ENCODE assay signal across 13 cellular contexts in the genomic region with DNA sequence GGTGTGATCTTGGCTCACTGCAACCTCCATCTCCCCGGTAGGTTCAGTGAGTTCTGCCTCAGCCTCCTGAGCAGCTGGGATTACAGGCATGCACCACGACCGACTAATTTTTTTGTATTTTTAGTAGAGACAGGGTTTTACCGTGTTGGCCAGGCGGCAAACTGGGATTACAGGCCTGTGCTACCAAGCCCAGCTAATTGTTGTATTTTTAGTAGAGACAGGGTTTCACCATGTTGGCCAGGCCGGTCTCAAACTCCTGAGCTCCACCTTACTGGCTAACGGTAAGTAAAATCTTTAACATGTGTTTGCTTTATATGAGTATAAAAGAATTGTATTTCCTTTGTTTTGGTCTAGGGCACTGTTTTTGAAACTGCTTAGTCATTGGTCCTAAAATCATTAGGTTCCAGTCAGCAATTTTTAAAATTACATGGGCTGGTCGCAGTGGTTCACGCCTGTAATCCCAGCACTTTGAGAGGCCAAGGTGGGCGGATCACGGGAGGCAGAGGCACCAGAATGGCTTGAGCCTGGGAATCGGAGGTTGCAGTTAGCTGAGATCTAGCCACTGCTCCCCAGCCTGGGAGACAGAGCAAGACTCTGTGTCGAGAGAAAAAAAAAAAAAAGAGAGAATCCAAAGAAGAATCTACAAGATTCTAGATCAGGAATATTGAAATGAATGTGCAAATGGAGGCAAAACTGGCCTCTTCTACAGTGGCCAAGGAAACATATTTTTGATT. TPM values are rescaled to one million over a fixed set of nuclear protein-coding genes. Genes with fewer than 3 reads are reported as not detected.
A peak's percentile ranks its signal among the peaks of the same experiment; 100 is the strongest.
DNase-seq lines count a peak whose midpoint lies in the region; ATAC-seq and TF ChIP-seq lines count a peak whose summit lies in the region.
"Had no signal": no experiment of that assay in that cellular context is flagged by ENCODE, and none has a peak within 500 bp of the region (broad histone marks: within the 10 kb centered on the region; RNA-seq: fewer than 3 reads in every experiment).

No MANE protein-coding gene starts in this region.

- peaks cover 0 to 5% of the 10 kb centered on the region in 2 donors for H3K4me1 ChIP-seq in breast epithelium
- peaks cover 6% of the 10 kb centered on the region for H3K4me1 ChIP-seq in SJCRH30
- H3K4me1 ChIP-seq in suprapubic skin: peaks cover 45% of the 10 kb centered on the region
- H3K4me1 ChIP-seq: BE2C had no signal

- 62% methylated on average over 13 of the region's 13 CpGs for WGBS in suprapubic skin

- peaks cover 24% of the 10 kb centered on the region for H3K4me1 Mint-ChIP-seq in MCF 10A (ENCODE audit: insufficient read depth, unreplicated experiment)

- POLR2A ChIA-PET in MCF 10A (lab: Yijun Ruan, JAX): interaction anchor here (0.5 to 2.9 kb wide), 14 partner anchors 9 to 312 kb away, joined by 3 to 25 read pairs (median 4); a partner anchor contains a TSS

- CTCF ChIA-PET in MCF 10A (lab: Yijun Ruan, JAX): interaction anchor here (1.0 to 4.1 kb wide), 4 partner anchors 9 to 112 kb away, joined by 3 to 26 read pairs (median 12); no protein-coding TSS in a partner anchor

- no peaks in the 10 kb centered on the region for H3K27me3 Mint-ChIP-seq in MCF 10A (ENCODE audit: insufficient read depth, unreplicated experiment)
- H3K27me3 Mint-ChIP-seq: stimulated activated memory B cell treated with anti-CD40 and anti-IgM and Interleukin-4, amounts not matched to agents 10 μg/mL and 1 μg/mL and 100 μg/mL, for 72 hours had no signal

- DNase-seq in MCF 10A (ENCODE audit: unreplicated experiment) (peak; percentile 42), breast epithelium (ENCODE audit: low spot score in 2 of 2) (no peak), SJCRH30 (no peak), suprapubic skin (ENCODE audit: low spot score in 2 of 2) (no peak), putamen (ENCODE audit: low spot score) (no peak), islet precursor cell (no peak)
- DNase-seq: activated naive CD4-positive, alpha-beta T cell treated with anti-CD3 and anti-CD28 coated beads, Interleukin-2, amount 50 U/mL, for 16 hours; BE2C; midbrain; stimulated activated CD4-positive, alpha-beta T cell treated with anti-CD3 and anti-CD28 coated beads, Interleukin-4, amount 100 ng/mL, for 1 hour had no signal

- BruUV-seq in MCF 10A (replicated peaks; lab: Mats Ljungman, UMichigan): TSS peak; percentile 72

- intact Hi-C loops in MCF 10A (cut with micrococcal nuclease): no loop called here
- intact Hi-C loops in breast epithelium (cut with DNase I; ENCODE audit: low total_unique reads): no loop called here

- H3K4me3 ChIP-seq in breast epithelium (no peak overlapping the region), SJCRH30 (no peak overlapping the region), suprapubic skin (no peak overlapping the region)

- no peaks in the 10 kb centered on the region for H3K9me3 Mint-ChIP-seq in MCF 10A (ENCODE audit: unreplicated experiment)
- H3K9me3 Mint-ChIP-seq: stimulated activated memory B cell treated with anti-CD40 and anti-IgM and Interleukin-4, amounts not matched to agents 10 μg/mL and 1 μg/mL and 100 μg/mL, for 72 hours had no signal

- no peaks in the 10 kb centered on the region for H3K9me3 ChIP-seq in breast epithelium
- no peaks in the 10 kb centered on the region for H3K9me3 ChIP-seq in SJCRH30 (replicated peaks)
- H3K9me3 ChIP-seq in suprapubic skin: no peaks in the 10 kb centered on the region
- H3K9me3 ChIP-seq: BE2C had no signal

- H3K4me3 Mint-ChIP-seq in MCF 10A (ENCODE audit: unreplicated experiment): peak overlapping the region; percentile 21
- H3K4me3 Mint-ChIP-seq: stimulated activated memory B cell treated with anti-CD40 and anti-IgM and Interleukin-4, amounts not matched to agents 10 μg/mL and 1 μg/mL and 100 μg/mL, for 72 hours had no signal

- no peak for TF ChIP-seq EP300 in suprapubic skin (IDR thresholded peaks at IDR 0.05)

- no peaks in the 10 kb centered on the region for H3K36me3 ChIP-seq in breast epithelium
- H3K36me3 ChIP-seq in SJCRH30: no peaks in the 10 kb centered on the region
- peaks cover 10% of the 10 kb centered on the region for H3K36me3 ChIP-seq in suprapubic skin

- H3K27ac ChIP-seq in breast epithelium (peak overlapping the region in 1 of 2 donors; percentile 41), SJCRH30 (peak overlapping the region; percentile 26), suprapubic skin (peak overlapping the region; percentile 42)

- ATAC-seq in esophagus mucosa (peak; percentile 7), GM21360 (IDR thresholded peaks at IDR 0.05; ENCODE audit: unreplicated experiment) (no peak)
- ATAC-seq: stimulated activated memory B cell treated with anti-CD40 and anti-IgM and Interleukin-4, amounts not matched to agents 10 μg/mL and 1 μg/mL and 100 μg/mL, for 72 hours had no signal

- H3K27me3 ChIP-seq in breast epithelium (no peaks in the 10 kb centered on the region), SJCRH30 (no peaks in the 10 kb centered on the region), suprapubic skin (no peaks in the 10 kb centered on the region)
- H3K27me3 ChIP-seq: BE2C had no signal

- TF ChIP-seq POLR2A in breast epithelium (IDR thresholded peaks at IDR 0.05): no peak
- no peak for TF ChIP-seq POLR2A in suprapubic skin (IDR thresholded peaks at IDR 0.05)

- TF ChIP-seq CTCF in MCF 10A (IDR thresholded peaks at IDR 0.05; ENCODE audit: unreplicated experiment): no peak
- no peak for TF ChIP-seq CTCF in breast epithelium (IDR thresholded peaks at IDR 0.05)
- no peak for TF ChIP-seq CTCF in suprapubic skin (IDR thresholded peaks at IDR 0.05)

- H3K36me3 Mint-ChIP-seq in MCF 10A (ENCODE audit: insufficient read depth, unreplicated experiment): peaks cover 61% of the 10 kb centered on the region

- H3K27ac Mint-ChIP-seq in MCF 10A (ENCODE audit: low read depth, unreplicated experiment): peak overlapping the region; percentile 81
- H3K27ac Mint-ChIP-seq: stimulated activated memory B cell treated with anti-CD40 and anti-IgM and Interleukin-4, amounts not matched to agents 10 μg/mL and 1 μg/mL and 100 μg/mL, for 72 hours had no signal

RNA-seq across cellular contexts. Expression of a gene that starts 3.6 kb away (rescaled TPM):
- 76.3 and 86.2 TPM in 2 replicates for total RNA-seq in MCF 10A (2022)
- total RNA-seq in breast epithelium: 10 to 100 TPM; 28.0 to 30.9 (median 28.2) TPM
- total RNA-seq in SJCRH30 (2014; rRNA removed; shearing (Covaris generic)): 9.1 and 9.7 TPM in 2 replicates
- total RNA-seq in esophagus mucosa: 16.4 TPM
- 10 to 100 TPM; 32.7 to 81.8 (median 52.1) TPM for total RNA-seq in suprapubic skin

RNA-seq across cellular contexts. Expression of a gene that starts 32.3 kb away (rescaled TPM):
- total RNA-seq in MCF 10A (2022) (24.4 and 27.7 TPM in 2 replicates), breast epithelium (10 to 100 TPM; 36.0 to 49.2 (median 47.9) TPM), esophagus mucosa (19.5 TPM), suprapubic skin (10 to 100 TPM; 31.5 to 42.1 (median 34.7) TPM)
- 35.4 and 40.6 TPM in 2 replicates for total RNA-seq in SJCRH30 (2014; rRNA removed; shearing (Covaris generic))

RNA-seq across cellular contexts. Expression of a gene that starts 48.7 kb away (rescaled TPM):
- total RNA-seq in MCF 10A (2022) (0.42 TPM in 1 of 2 replicates, not detected in the other), breast epithelium (under 1 TPM in 1 of 3 donors, not detected in 2; 0.33 TPM), esophagus mucosa (1.3 TPM), suprapubic skin (1 to 10 TPM; 1.0 to 4.2 (median 3.9) TPM)
- 13.8 and 14.9 TPM in 2 replicates for total RNA-seq in SJCRH30 (2014; rRNA removed; shearing (Covaris generic))

RNA-seq across cellular contexts. Expression of a gene that starts 53.8 kb away (rescaled TPM):
- 4.8 and 7.9 TPM in 2 replicates for total RNA-seq in MCF 10A (2022)
- total RNA-seq in breast epithelium: 1 to 10 TPM; 2.0 to 4.0 (median 3.7) TPM
- 28.1 and 34.1 TPM in 2 replicates for total RNA-seq in SJCRH30 (2014; rRNA removed; shearing (Covaris generic))
- total RNA-seq in esophagus mucosa: 11.1 TPM
- total RNA-seq in suprapubic skin: 10 to 100 TPM in 3 of 4 donors, 1 to 10 TPM in 1; 4.7 to 19.2 (median 14.1) TPM

RNA-seq across cellular contexts. Expression of a gene that starts 57.4 kb away (rescaled TPM):
- total RNA-seq in MCF 10A (2022) (not detected in 2 replicates), breast epithelium (10 to 100 TPM in 2 of 3 donors, not detected in 1; 13.6 to 18.7 TPM), esophagus mucosa (97.0 TPM), suprapubic skin (1 to 10 TPM; 1.7 to 8.7 (median 6.7) TPM)
- total RNA-seq in SJCRH30 (2014; rRNA removed; shearing (Covaris generic)): not detected in 2 replicates
